ENCODE assay signal across 9 cellular contexts in the genomic region with DNA sequence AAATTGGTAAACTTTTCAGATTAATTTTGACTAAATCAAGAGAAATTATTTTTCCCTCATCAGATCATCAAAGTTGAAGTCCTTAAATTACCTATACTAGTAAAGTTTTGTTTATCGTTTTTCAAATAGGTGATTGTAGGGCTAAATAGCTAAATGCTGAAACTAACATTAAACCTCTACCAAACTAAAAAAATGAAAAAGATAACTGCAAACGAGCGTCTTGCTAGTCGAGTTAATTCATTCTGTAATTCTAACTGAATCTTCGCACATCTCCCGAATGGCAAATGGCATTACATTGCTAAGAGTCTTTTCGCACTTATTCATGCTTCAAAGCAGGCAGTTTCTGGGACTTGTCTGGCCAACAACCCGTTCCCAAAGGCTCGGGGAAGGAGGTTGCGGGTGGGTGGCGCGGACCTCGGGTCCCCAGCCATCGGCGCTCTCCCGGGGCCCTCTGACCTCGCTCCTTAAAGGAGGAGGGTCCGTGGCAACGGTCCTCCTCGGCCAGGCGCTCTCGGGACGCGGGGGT. TPM values are rescaled to one million over a fixed set of nuclear protein-coding genes. Genes with fewer than 3 reads are reported as not detected.
A peak's percentile ranks its signal among the peaks of the same experiment; 100 is the strongest.
DNase-seq lines count a peak whose midpoint lies in the region; ATAC-seq and TF ChIP-seq lines count a peak whose summit lies in the region.
"Had no signal": no experiment of that assay in that cellular context is flagged by ENCODE, and none has a peak within 500 bp of the region (broad histone marks: within the 10 kb centered on the region; RNA-seq: fewer than 3 reads in every experiment).

No MANE protein-coding gene starts in this region.

- no peak for TF ChIP-seq CTCF in fibroblast of pulmonary artery (IDR thresholded peaks at IDR 0.05; ENCODE audit: low read length, missing control alignments)
- TF ChIP-seq CTCF in parathyroid adenoma (IDR thresholded peaks at IDR 0.05) = no peak

- peak overlapping the region; percentile 86 for H2AFZ ChIP-seq in parathyroid adenoma

- H3K79me2 ChIP-seq in parathyroid adenoma = no peaks in the 10 kb centered on the region

- peak; percentile 1 for ATAC-seq in GM21367 (IDR thresholded peaks at IDR 0.05; ENCODE audit: unreplicated experiment)
- ATAC-seq in HG02678 (IDR thresholded peaks at IDR 0.05; ENCODE audit: unreplicated experiment) = no peak

- peak overlapping the region; percentile 99 for H3K4me3 ChIP-seq in SJCRH30
- H3K4me3 ChIP-seq in fibroblast of pulmonary artery (replicated peaks; ENCODE audit: low read depth, low read length) = peak overlapping the region; percentile 71
- H3K4me3 ChIP-seq in parathyroid adenoma (ENCODE audit: low read depth, low read length) = peak overlapping the region; percentile 55

- H3K4me1 ChIP-seq in SJCRH30 = peaks cover 10% of the 10 kb centered on the region
- no peaks in the 10 kb centered on the region for H3K4me1 ChIP-seq in parathyroid adenoma

- H3K4me2 ChIP-seq in parathyroid adenoma (ENCODE audit: low read length) = peak overlapping the region; percentile 74

- H3K36me3 ChIP-seq in SJCRH30 (peaks cover 14% of the 10 kb centered on the region), parathyroid adenoma (ENCODE audit: control insufficient read depth, insufficient read depth, low read length) (no peaks in the 10 kb centered on the region)

- no peaks in the 10 kb centered on the region for H3K9me3 ChIP-seq in SJCRH30 (replicated peaks)
- H3K9me3 ChIP-seq in parathyroid adenoma (ENCODE audit: control insufficient read depth, low read length) = no peaks in the 10 kb centered on the region

- no peak overlapping the region for H3K9ac ChIP-seq in parathyroid adenoma

- H3K27ac ChIP-seq in SJCRH30 (peak overlapping the region; percentile 92), parathyroid adenoma (no peak overlapping the region)

- no peaks in the 10 kb centered on the region for H3K27me3 ChIP-seq in SJCRH30
- no peaks in the 10 kb centered on the region for H3K27me3 ChIP-seq in parathyroid adenoma (ENCODE audit: control insufficient read depth, insufficient read depth, low read length)

- DNase-seq in SJCRH30 (peak in 1 of 2 experiments; percentile 54), fibroblast of pulmonary artery (ENCODE audit: low read depth) (peak; percentile 27), NCI-H146 treated with DMSO at 0.1 percent for 48 hours (lab: John Stamatoyannopoulos, UW; ENCODE audit: unreplicated experiment) (no peak), NCI-H1436 (lab: John Stamatoyannopoulos, UW) (no peak), NOMO-1 treated with dmso at 0.1 percent for 144 hours (lab: John Stamatoyannopoulos, UW; ENCODE audit: unreplicated experiment) (no peak)

RNA-seq across cellular contexts. Expression of gene POPDC3, which starts 43.8 kb away (rescaled TPM):
- total RNA-seq in SJCRH30 (2014; rRNA removed; shearing (Covaris generic)) = 57.9 and 59.6 TPM in 2 replicates
- total RNA-seq: T-helper 2 cell treated with Interferon-gamma antibody and Interleukin-4, amounts not matched to agents 100 ng/mL and 5 ng/mL, for 36 hours had no signal
